9 cellular contexts compared by ENCODE assay signal in the genomic region with DNA sequence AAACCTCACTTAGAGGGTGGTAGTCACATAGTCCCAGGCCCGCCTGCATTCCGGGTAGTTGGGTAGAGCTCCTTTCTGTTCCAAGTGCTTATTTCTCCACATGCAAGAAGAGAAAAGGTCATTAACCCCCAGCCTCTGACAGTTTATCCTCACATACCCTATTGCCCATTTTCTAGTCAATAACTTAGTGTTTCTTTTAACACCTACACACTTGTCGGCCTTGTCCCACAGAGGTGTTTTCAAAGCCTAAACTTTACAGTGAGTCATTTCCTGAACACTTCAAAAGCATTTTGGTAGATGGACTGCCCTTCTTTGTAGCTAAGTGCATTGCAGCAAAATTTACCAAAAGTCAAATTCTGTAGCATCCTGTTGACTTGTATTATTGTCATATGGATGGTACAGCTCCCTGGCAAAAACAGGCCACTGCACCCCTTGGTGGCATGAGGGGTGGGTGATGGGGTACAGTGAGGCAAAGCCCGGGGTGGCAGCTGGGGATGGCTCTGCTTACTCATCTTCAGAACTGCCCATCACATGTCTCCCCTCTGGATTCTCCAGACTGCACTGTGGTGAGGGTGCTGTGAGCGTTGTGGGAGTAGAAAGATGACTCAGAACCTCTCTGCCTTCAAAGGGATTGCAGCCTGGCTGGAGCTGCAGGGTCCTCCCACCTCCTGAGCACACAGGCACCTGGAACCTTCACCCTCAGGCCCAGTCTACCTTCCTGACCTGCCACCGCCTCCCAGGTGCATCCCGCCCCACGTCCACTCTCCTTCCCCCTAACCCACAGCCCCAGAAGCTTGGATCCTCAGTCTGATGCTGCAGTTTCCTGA. TPM values are rescaled to one million over a fixed set of nuclear protein-coding genes. Genes with fewer than 3 reads are reported as not detected.
DNase-seq lines count a peak whose midpoint lies in the region; ATAC-seq and TF ChIP-seq lines count a peak whose summit lies in the region.
"Had no signal": no experiment of that assay in that cellular context is flagged by ENCODE, and none has a peak within 500 bp of the region (broad histone marks: within the 10 kb centered on the region; RNA-seq: fewer than 3 reads in every experiment).

No MANE protein-coding gene starts in this region.

- peak overlapping the region in 2 of 5 donors; percentile 46 to 52 for H3K27ac ChIP-seq in stomach

- 56 to 67% (median 60%) methylated on average over 8 of the region's 8 CpGs for WGBS in stomach, 5 donors

- in situ Hi-C loops in KBM-7 (cut with MboI; ENCODE audit: low pct_unique_long_range_greater_than_20kb, low sequenced_read_pairs), result no loop called here

- TF ChIP-seq CTCF in epithelial cell of esophagus (IDR thresholded peaks at IDR 0.05; ENCODE audit: insufficient read depth, low read depth, low read length, missing control alignments) (no peak), stomach (IDR thresholded peaks at IDR 0.05) (no peak)

- H3K9me3 ChIP-seq in stomach, result no peaks in the 10 kb centered on the region

- DNase-seq in AG20443 (ENCODE audit: low spot score) (peak; percentile 47), epithelial cell of esophagus (ENCODE audit: low read depth) (peak; percentile 67), KBM-7 (no peak), stomach (no peak)
- DNase-seq in activated CD4-positive, alpha-beta T cell treated with anti-CD3 and anti-CD28 coated beads, Interleukin-2, amount 50 U/mL, for 1 hour, result peak; percentile 46
- DNase-seq in stimulated activated CD4-positive, alpha-beta T cell treated with anti-CD3 and anti-CD28 coated beads, Interleukin-1b, Interleukin-23, amount 100 ng/mL, for 1 hour (ENCODE audit: low read depth in 2 of 2), result peak; percentile 4 to 19

- peaks cover 0 to 20% (median 5%) of the 10 kb centered on the region in 3 donors for H3K27me3 ChIP-seq in stomach

- H3K4me1 ChIP-seq in stomach, result peaks cover 0 to 29% (median 13%) of the 10 kb centered on the region in 4 donors

- TF ChIP-seq POLR2A in stomach (IDR thresholded peaks at IDR 0.05), result no peak

- no peak for TF ChIP-seq EP300 in stomach (IDR thresholded peaks at IDR 0.05)

- H3K36me3 ChIP-seq in stomach, result no peaks in the 10 kb centered on the region

- ATAC-seq in HG02885 (IDR thresholded peaks at IDR 0.05; ENCODE audit: poor library complexity, unreplicated experiment), result peak; percentile 69
- ATAC-seq in HG03039 (IDR thresholded peaks at IDR 0.05; ENCODE audit: unreplicated experiment), result no peak

- intact Hi-C loops in stomach (cut with DNase I; ENCODE audit: low total_unique reads), result no loop called here

- no peak overlapping the region for H3K4me3 ChIP-seq in epithelial cell of esophagus (ENCODE audit: low read length)
- H3K4me3 ChIP-seq in stomach, result no peak overlapping the region

RNA-seq across cellular contexts. Expression of gene DMRTB1, which starts 45.8 kb away (rescaled TPM):
- total RNA-seq in stomach, result not detected
- polyA plus RNA-seq in stomach, result not detected
- total RNA-seq: dermis microvascular lymphatic vessel endothelial cell had no signal

Comparison
In these comparisons a context has a peak if more than half of its experiments do, and no peak if none do; other contexts are left out.
1. DNase-seq: peak in AG20443 (single experiment), activated CD4-positive, alpha-beta T cell treated with anti-CD3 and anti-CD28 coated beads, Interleukin-2, amount 50 U/mL, for 1 hour (single experiment), epithelial cell of esophagus (single experiment) and stimulated activated CD4-positive, alpha-beta T cell treated with anti-CD3 and anti-CD28 coated beads, Interleukin-1b, Interleukin-23, amount 100 ng/mL, for 1 hour (2 of 2); none in KBM-7 (single experiment) and stomach (single experiment).